ENCODE assay signal across 9 cellular contexts in the genomic region with DNA sequence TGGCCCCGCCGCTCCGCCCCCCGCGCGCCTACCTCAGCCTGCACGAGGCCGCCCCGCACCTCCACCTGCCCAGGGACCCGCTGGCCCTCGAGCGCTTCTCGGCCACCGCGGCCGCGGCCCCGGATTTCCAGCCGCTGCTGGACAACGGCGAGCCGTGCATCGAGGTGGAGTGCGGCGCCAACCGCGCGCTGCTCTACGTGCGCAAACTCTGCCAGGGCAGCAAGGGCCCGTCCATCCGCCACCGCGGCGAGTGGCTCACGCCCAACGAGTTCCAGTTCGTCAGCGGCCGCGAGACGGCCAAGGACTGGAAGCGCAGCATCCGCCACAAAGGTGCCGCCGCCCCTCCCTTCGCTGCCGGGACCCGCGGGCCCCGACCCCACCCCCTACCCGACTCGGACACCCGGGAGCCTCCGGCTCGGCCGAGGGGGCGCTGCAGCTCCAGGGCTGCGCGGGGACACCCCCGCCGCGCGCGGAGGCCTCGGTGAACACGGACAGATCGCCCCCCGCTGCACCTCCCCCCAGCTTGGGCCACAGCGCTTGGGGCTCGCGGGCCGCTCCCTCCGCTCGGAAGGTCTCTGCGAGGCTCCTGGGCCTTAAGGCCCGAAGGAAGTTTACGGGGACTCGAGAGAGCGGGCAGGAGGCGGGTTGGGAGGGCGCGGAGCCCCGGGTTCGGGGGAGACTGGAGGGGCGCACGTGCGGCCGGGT. TPM values are rescaled to one million over a fixed set of nuclear protein-coding genes. Genes with fewer than 3 reads are reported as not detected.
A peak's percentile ranks its signal among the peaks of the same experiment; 100 is the strongest.
DNase-seq lines count a peak whose midpoint lies in the region; ATAC-seq, FAIRE-seq and TF ChIP-seq lines count a peak whose summit lies in the region.
"Had no signal": no experiment of that assay in that cellular context is flagged by ENCODE, and none has a peak within 500 bp of the region (broad histone marks: within the 10 kb centered on the region; RNA-seq: fewer than 3 reads in every experiment).

No MANE protein-coding gene starts in this region.

- H3K4ac ChIP-seq in trophoblast cell (ENCODE audit: low read depth, low read length) = no peak overlapping the region

- H3K27me3 ChIP-seq in DND-41 (ENCODE audit: insufficient read depth, low read length, poor library complexity) (peaks cover 79% of the 10 kb centered on the region), endothelial cell of umbilical vein (ENCODE audit: control insufficient read depth in 2 of 2, insufficient read depth in 2 of 2, low read length in 2 of 2) (peaks cover 20 to 27% of the 10 kb centered on the region in 2 experiments), trophoblast cell (ENCODE audit: insufficient read depth, low read length) (peaks cover 15% of the 10 kb centered on the region)

- H3K9ac ChIP-seq in DND-41 (ENCODE audit: low read depth, low read length) (no peak overlapping the region), endothelial cell of umbilical vein (replicated peaks; ENCODE audit: extremely low read depth, insufficient read depth, low read length) (no peak overlapping the region), trophoblast cell (ENCODE audit: low read length) (peak overlapping the region; percentile 68)

- H3K79me2 ChIP-seq in DND-41 (ENCODE audit: insufficient read depth, low read length) (no peaks in the 10 kb centered on the region), endothelial cell of umbilical vein (ENCODE audit: control insufficient read depth, insufficient read depth, low read length) (no peaks in the 10 kb centered on the region), trophoblast cell (ENCODE audit: control insufficient read depth, insufficient read depth, low read length, poor library complexity) (peaks cover 3% of the 10 kb centered on the region)

- H2BK5ac ChIP-seq in trophoblast cell (ENCODE audit: low read depth, low read length, poor library complexity) = peak overlapping the region; percentile 12

- H3K4me2 ChIP-seq in DND-41 (ENCODE audit: insufficient read depth, low read length) (peak overlapping the region; percentile 59; the same call in 1 of the 2 replicates), endothelial cell of umbilical vein (ENCODE audit: insufficient read depth, low read length) (no peak overlapping the region), trophoblast cell (ENCODE audit: low read length) (peak overlapping the region; percentile 80)

- dilution Hi-C loops in endothelial cell of umbilical vein (cut with MboI; ENCODE audit: extremely low pct_ligation_motif_present, low sequenced_read_pairs) = no loop called here

- peaks cover 35% of the 10 kb centered on the region for H3K4me1 ChIP-seq in DND-41 (ENCODE audit: insufficient read depth, low read length)
- H3K4me1 ChIP-seq in endothelial cell of umbilical vein (ENCODE audit: control insufficient read depth, extremely low read depth, insufficient read depth, low read length) = no peaks in the 10 kb centered on the region
- H3K4me1 ChIP-seq in trophoblast cell (ENCODE audit: control insufficient read depth in 1 of 2, insufficient read depth in 2 of 2, low read length in 2 of 2) = peaks cover 21 to 37% of the 10 kb centered on the region in 2 experiments

- H2AFZ ChIP-seq in DND-41 (ENCODE audit: low read depth, low read length) (no peak overlapping the region), endothelial cell of umbilical vein (ENCODE audit: low read depth, low read length) (no peak overlapping the region), trophoblast cell (ENCODE audit: insufficient read depth, low read length, poor library complexity) (peak overlapping the region; percentile 15)

- peaks cover 81% of the 10 kb centered on the region for H4K20me1 ChIP-seq in DND-41 (ENCODE audit: insufficient read depth, low read length)
- H4K20me1 ChIP-seq in endothelial cell of umbilical vein (replicated peaks; ENCODE audit: control insufficient read depth, extremely low read depth, insufficient read depth, low read length) = no peaks in the 10 kb centered on the region

- H3K23ac ChIP-seq in trophoblast cell (ENCODE audit: low read length) = no peak overlapping the region

- POLR2A ChIA-PET in endothelial cell of umbilical vein (lab: Charles Lee) = no interaction called here

- TF ChIP-seq CTCF in DND-41 (IDR thresholded peaks at IDR 0.05; ENCODE audit: borderline replicate concordance, extremely low read depth, low read length, poor library complexity, severe bottlenecking) (no peak), endothelial cell of umbilical vein (IDR thresholded peaks at IDR 0.05; ENCODE audit: extremely low read depth in 1 of 2, insufficient read depth in 1 of 2, low read depth in 1 of 2, low read length in 2 of 2) (no peak)

- intact Hi-C loops in endothelial cell of umbilical vein (cut with micrococcal nuclease) = loop anchor here (5.0 kb wide), 1 partner anchor 33 kb away; the partner anchor contains the start of gene NOC2L

- H4K12ac ChIP-seq in trophoblast cell (ENCODE audit: low read depth, low read length) = no peak overlapping the region

- no peak for DNase-seq in DND-41
- peak; percentile 69 to 89 for DNase-seq in NCI-H526 (lab: John Stamatoyannopoulos, UW)
- DNase-seq in endothelial cell of umbilical vein (ENCODE audit: low read depth, low spot score) = peak; percentile 15
- no peak for DNase-seq in trophoblast cell
- DNase-seq in putamen (ENCODE audit: low spot score) = no peak

- CTCF ChIA-PET in endothelial cell of umbilical vein (lab: Charles Lee) = interaction anchor here (1.4 kb wide), 1 partner anchor 13 kb away, joined by 4 read pairs; no protein-coding TSS in a partner anchor

- no peak for TF ChIP-seq POLR2A in endothelial cell of umbilical vein (IDR thresholded peaks at IDR 0.05; ENCODE audit: low read depth, low read length)

- ATAC-seq in DND-41 (ENCODE audit: insufficient read depth, low read depth) (no peak), HG03520 (IDR thresholded peaks at IDR 0.05; ENCODE audit: unreplicated experiment) (no peak), GM19328 (IDR thresholded peaks at IDR 0.05; ENCODE audit: unreplicated experiment) (no peak), GM18867 (IDR thresholded peaks at IDR 0.05; ENCODE audit: unreplicated experiment) (no peak)

- H3K9me3 ChIP-seq in DND-41 (ENCODE audit: insufficient read depth, low read length, severe bottlenecking) (no peaks in the 10 kb centered on the region), endothelial cell of umbilical vein (replicated peaks; ENCODE audit: control insufficient read depth, insufficient read depth, low read length) (no peaks in the 10 kb centered on the region), trophoblast cell (ENCODE audit: insufficient read depth, low read depth, low read length) (peaks cover 9% of the 10 kb centered on the region)

- H3K4me3 ChIP-seq in DND-41 (ENCODE audit: low read depth in 1 of 2, low read length in 2 of 2) (no peak overlapping the region; a peak in 1 of 4 replicates), endothelial cell of umbilical vein (replicated peaks in 1 of 3; ENCODE audit: insufficient read depth in 1 of 3, low read depth in 1 of 3, low read length in 3 of 3) (peak overlapping the region in 1 of 3 experiments; percentile 3), trophoblast cell (ENCODE audit: low read depth, low read length) (peak overlapping the region; percentile 82)
- H3K4me3 ChIP-seq: lung had no signal

- peak overlapping the region; percentile 59 for H3K18ac ChIP-seq in trophoblast cell (ENCODE audit: low read length)

- FAIRE-seq in endothelial cell of umbilical vein (lab: Jason Lieb, UNC) = no peak

- H3K27ac ChIP-seq in DND-41 (ENCODE audit: low read length) (no peak overlapping the region), endothelial cell of umbilical vein (ENCODE audit: insufficient read depth, low read depth, low read length) (no peak overlapping the region), trophoblast cell (ENCODE audit: low read depth, low read length) (peak overlapping the region; percentile 5)

- no CpG with 5 or more reads among the region's 89 CpGs for WGBS in trophoblast cell (ENCODE audit: extremely low coverage, insufficient coverage, insufficient read length)

- H3K9me1 ChIP-seq in endothelial cell of umbilical vein (replicated peaks; ENCODE audit: control insufficient read depth, extremely low read depth, insufficient read depth, low read length) = no peaks in the 10 kb centered on the region

- BruUV-seq in endothelial cell of umbilical vein (replicated peaks; lab: Mats Ljungman, UMichigan) = no TSS peak

- H2BK12ac ChIP-seq in trophoblast cell (ENCODE audit: low read length) = no peak overlapping the region

- H3K79me1 ChIP-seq in trophoblast cell (ENCODE audit: low read length) = peaks cover 10% of the 10 kb centered on the region

- peak overlapping the region; percentile 2 for H2BK120ac ChIP-seq in trophoblast cell (ENCODE audit: insufficient read depth, low read length, poor library complexity)

- no peak overlapping the region for H2AK5ac ChIP-seq in trophoblast cell (ENCODE audit: low read length)

- H4K8ac ChIP-seq in trophoblast cell (ENCODE audit: low read depth, low read length) = peak overlapping the region; percentile 55

- peak overlapping the region; percentile 83 for H4K91ac ChIP-seq in trophoblast cell (ENCODE audit: low read depth, low read length)

- peak overlapping the region; percentile 70 for H3K14ac ChIP-seq in trophoblast cell (ENCODE audit: low read length)

- no peaks in the 10 kb centered on the region for H3K36me3 ChIP-seq in DND-41 (ENCODE audit: insufficient read depth, low read length)
- H3K36me3 ChIP-seq in endothelial cell of umbilical vein (ENCODE audit: control insufficient read depth in 2 of 2, extremely low read depth in 1 of 2, insufficient read depth in 2 of 2, low read length in 2 of 2) = no peaks in the 10 kb centered on the region
- peaks cover 7 to 8% of the 10 kb centered on the region in 2 experiments for H3K36me3 ChIP-seq in trophoblast cell (ENCODE audit: control insufficient read depth in 1 of 2, insufficient read depth in 2 of 2, low read length in 2 of 2)

RNA-seq across cellular contexts. Expression of gene SAMD11, which starts 1.0 kb away (rescaled TPM):
- not detected in 2 replicates for total RNA-seq in endothelial cell of umbilical vein
- polyA plus RNA-seq in endothelial cell of umbilical vein = 0.08 TPM in 1 of 2 replicates, not detected in the other
- polyA plus RNA-seq in endothelial cell of umbilical vein (2011; cell fraction: cytosol; rRNA removed) = 0.13 TPM in 1 of 2 replicates, not detected in the other
- 0.07 TPM in 1 of 2 replicates, not detected in the other for polyA plus RNA-seq in endothelial cell of umbilical vein (2011; cell fraction: nucleus; rRNA removed)
- polyA plus RNA-seq in endothelial cell of umbilical vein (2012) = not detected in 2 replicates
- polyA minus RNA-seq in endothelial cell of umbilical vein = not detected in 2 replicates
- 73.0 TPM for polyA minus RNA-seq in endothelial cell of umbilical vein (2011; cell fraction: cytosol; rRNA and poly(A)+ RNA removed)
- polyA minus RNA-seq in endothelial cell of umbilical vein (2011; cell fraction: nucleus; rRNA and poly(A)+ RNA removed) = 0.67 and 0.72 TPM in 2 replicates
- 16.6 and 18.4 TPM in 2 replicates for polyA plus RNA-seq in trophoblast cell (2013)

RNA-seq across cellular contexts. Expression of gene NOC2L, which starts 34.3 kb away (rescaled TPM):
- total RNA-seq in endothelial cell of umbilical vein = 87.9 and 88.6 TPM in 2 replicates
- 50.7 and 55.3 TPM in 2 replicates for polyA plus RNA-seq in endothelial cell of umbilical vein
- 46.6 and 47.6 TPM in 2 replicates for polyA plus RNA-seq in endothelial cell of umbilical vein (2011; cell fraction: cytosol; rRNA removed)
- polyA plus RNA-seq in endothelial cell of umbilical vein (2011; cell fraction: nucleus; rRNA removed) = 70.2 and 76.7 TPM in 2 replicates
- polyA plus RNA-seq in endothelial cell of umbilical vein (2012) = 51.8 and 64.1 TPM in 2 replicates
- polyA minus RNA-seq in endothelial cell of umbilical vein = 44.7 and 56.9 TPM in 2 replicates
- 112 TPM for polyA minus RNA-seq in endothelial cell of umbilical vein (2011; cell fraction: cytosol; rRNA and poly(A)+ RNA removed)
- polyA minus RNA-seq in endothelial cell of umbilical vein (2011; cell fraction: nucleus; rRNA and poly(A)+ RNA removed) = 16.9 and 22.7 TPM in 2 replicates
- 41.5 and 42.0 TPM in 2 replicates for polyA plus RNA-seq in trophoblast cell (2013)

RNA-seq across cellular contexts. Expression of gene KLHL17, which starts 35.6 kb away (rescaled TPM):
- total RNA-seq in endothelial cell of umbilical vein = 28.6 and 30.1 TPM in 2 replicates
- 27.0 and 39.9 TPM in 2 replicates for polyA plus RNA-seq in endothelial cell of umbilical vein
- 4.6 and 7.5 TPM in 2 replicates for polyA plus RNA-seq in endothelial cell of umbilical vein (2011; cell fraction: cytosol; rRNA removed)
- polyA plus RNA-seq in endothelial cell of umbilical vein (2011; cell fraction: nucleus; rRNA removed) = 234 and 278 TPM in 2 replicates
- polyA plus RNA-seq in endothelial cell of umbilical vein (2012) = 13.4 and 19.9 TPM in 2 replicates
- 5.7 and 14.3 TPM in 2 replicates for polyA minus RNA-seq in endothelial cell of umbilical vein
- 7.4 TPM for polyA minus RNA-seq in endothelial cell of umbilical vein (2011; cell fraction: cytosol; rRNA and poly(A)+ RNA removed)
- polyA minus RNA-seq in endothelial cell of umbilical vein (2011; cell fraction: nucleus; rRNA and poly(A)+ RNA removed) = 21.7 and 35.5 TPM in 2 replicates
- 18.1 and 18.5 TPM in 2 replicates for polyA plus RNA-seq in trophoblast cell (2013)

RNA-seq across cellular contexts. Expression of gene PLEKHN1, which starts 41.5 kb away (rescaled TPM):
- total RNA-seq in endothelial cell of umbilical vein = 0.48 and 0.88 TPM in 2 replicates
- polyA plus RNA-seq in endothelial cell of umbilical vein = 0.29 and 0.35 TPM in 2 replicates
- polyA plus RNA-seq in endothelial cell of umbilical vein (2011; cell fraction: cytosol; rRNA removed) = 0.13 and 0.14 TPM in 2 replicates
- 1.0 and 1.3 TPM in 2 replicates for polyA plus RNA-seq in endothelial cell of umbilical vein (2011; cell fraction: nucleus; rRNA removed)
- 0.72 and 1.6 TPM in 2 replicates for polyA plus RNA-seq in endothelial cell of umbilical vein (2012)
- polyA minus RNA-seq in endothelial cell of umbilical vein = 0.27 TPM in 1 of 2 replicates, not detected in the other
- 0.51 TPM for polyA minus RNA-seq in endothelial cell of umbilical vein (2011; cell fraction: cytosol; rRNA and poly(A)+ RNA removed)
- polyA minus RNA-seq in endothelial cell of umbilical vein (2011; cell fraction: nucleus; rRNA and poly(A)+ RNA removed) = 0.48 TPM in 1 of 2 replicates, not detected in the other
- 1.9 and 2.1 TPM in 2 replicates for polyA plus RNA-seq in trophoblast cell (2013)

RNA-seq across cellular contexts. Expression of gene PERM1, which starts 57.1 kb away (rescaled TPM):
- total RNA-seq in endothelial cell of umbilical vein = not detected in 2 replicates
- polyA plus RNA-seq in endothelial cell of umbilical vein = not detected in 2 replicates
- polyA plus RNA-seq in endothelial cell of umbilical vein (2011; cell fraction: cytosol; rRNA removed) = not detected in 2 replicates
- not detected in 2 replicates for polyA plus RNA-seq in endothelial cell of umbilical vein (2011; cell fraction: nucleus; rRNA removed)
- 0.46 and 0.52 TPM in 2 replicates for polyA plus RNA-seq in endothelial cell of umbilical vein (2012)
- polyA minus RNA-seq in endothelial cell of umbilical vein = 0.13 TPM in 1 of 2 replicates, not detected in the other
- polyA minus RNA-seq in endothelial cell of umbilical vein (2011; cell fraction: cytosol; rRNA and poly(A)+ RNA removed) = not detected
- not detected in 2 replicates for polyA minus RNA-seq in endothelial cell of umbilical vein (2011; cell fraction: nucleus; rRNA and poly(A)+ RNA removed)
- not detected in 2 replicates for polyA plus RNA-seq in trophoblast cell (2013)

Comparison
In these comparisons a context has a peak if more than half of its experiments do, and no peak if none do; other contexts are left out.
1. DNase-seq: peak in NCI-H526 (2 of 2) and endothelial cell of umbilical vein (single experiment); none in DND-41 (single experiment), trophoblast cell (0 of 2) and putamen (single experiment).